ENCODE assay signal across 8 cellular contexts in the genomic region with DNA sequence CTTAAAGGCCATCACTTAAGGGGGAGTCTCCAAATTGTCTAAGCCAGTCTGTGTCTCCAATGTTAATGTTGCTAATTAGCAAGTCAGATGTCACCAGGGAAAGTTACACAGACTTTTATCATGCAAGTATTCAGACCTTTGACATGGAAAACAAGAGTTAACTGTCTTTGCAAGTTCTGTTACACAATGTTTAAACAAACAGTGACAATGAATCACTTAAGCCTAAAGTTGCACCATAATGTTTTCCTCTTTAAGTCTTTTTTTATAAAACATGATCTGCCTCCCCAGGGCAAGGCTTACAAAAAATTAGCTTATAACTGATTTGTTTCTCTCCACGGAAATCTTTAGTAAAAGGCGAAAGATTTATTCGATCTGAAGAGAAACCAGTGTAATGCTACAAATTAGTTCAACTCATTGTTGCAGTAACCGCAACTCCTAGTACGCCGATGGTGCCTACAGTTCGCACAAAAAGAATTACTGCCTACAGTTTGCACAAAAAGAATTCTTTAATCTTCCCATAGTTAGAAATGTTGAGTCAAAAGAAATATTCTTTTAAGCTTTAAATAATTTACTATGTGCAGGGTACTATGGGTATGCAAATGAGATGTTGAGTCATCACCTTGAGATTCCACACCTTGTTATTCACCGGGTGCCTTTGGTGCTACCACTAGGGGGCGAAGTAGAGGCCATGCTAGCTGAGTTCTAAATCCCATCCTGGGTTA. TPM values are rescaled to one million over a fixed set of nuclear protein-coding genes. Genes with fewer than 3 reads are reported as not detected.
DNase-seq lines count a peak whose midpoint lies in the region; ATAC-seq and FAIRE-seq lines count a peak whose summit lies in the region.

No MANE protein-coding gene starts in this region.

- DNase-seq in HT-29 (ENCODE audit: low spot score) (peak; percentile 96), SIG-M5 (lab: John Stamatoyannopoulos, UW) (peak; percentile 97), hepatic stellate cell (ENCODE audit: low spot score) (peak; percentile 36), Kasumi-1 (lab: John Stamatoyannopoulos, UW) (no peak)
- peak; percentile 52 for DNase-seq in activated naive CD4-positive, alpha-beta T cell treated with anti-CD3 and anti-CD28 coated beads, Interleukin-2, amount 50 U/mL, for 16 hours
- DNase-seq in stimulated activated CD4-positive, alpha-beta T cell treated with anti-CD3 and anti-CD28 coated beads, Interleukin-15, amount 100 ng/mL, for 24 hours = peak; percentile 85

- peak; percentile 66 for ATAC-seq in GM21423 (IDR thresholded peaks at IDR 0.05; ENCODE audit: unreplicated experiment)

- peak; percentile 100 for FAIRE-seq in G401.6 (lab: Jason Lieb, UNC)

RNA-seq across cellular contexts. Expression of a gene that starts 45.3 kb away (rescaled TPM):
- total RNA-seq in HT-29 (2014; rRNA removed; shearing (Covaris generic)) = 0.37 and 0.46 TPM in 2 replicates

Comparison
In these comparisons a context has a peak if more than half of its experiments do, and no peak if none do; other contexts are left out.
1. DNase-seq: peak in HT-29 (single experiment), SIG-M5 (single experiment), activated naive CD4-positive, alpha-beta T cell treated with anti-CD3 and anti-CD28 coated beads, Interleukin-2, amount 50 U/mL, for 16 hours (single experiment), hepatic stellate cell (single experiment) and stimulated activated CD4-positive, alpha-beta T cell treated with anti-CD3 and anti-CD28 coated beads, Interleukin-15, amount 100 ng/mL, for 24 hours (single experiment); none in Kasumi-1 (0 of 2).